In genomic region chr10:59342723-59343122, GRCh38 we compare ENCODE assay signal across 27 cellular contexts.
"Had no signal": no experiment of that assay in that cellular context is flagged by ENCODE, and none has a peak within 500 bp of the region (broad histone marks: within the 10 kb centered on the region; RNA-seq: fewer than 3 reads in every experiment).

No MANE protein-coding gene starts in this region.

- H3K27ac ChIP-seq: colonic mucosa, hepatocyte, left lung, neural progenitor cell, psoas muscle, sigmoid colon had no signal

- H3K27ac Mint-ChIP-seq: dendritic cell treated with granulocyte-macrophage colony-stimulating factor and Interleukin-4, amounts not matched to agents 40 ng/mL and 50 ng/mL, for 4 days; mesothelial cell of epicardium; naive B cell; neural progenitor cell; stimulated activated effector memory CD8-positive, alpha-beta T cell treated with anti-CD3 and anti-CD28 coated beads, Interleukin-12 subunit alpha, Interleukin-12 subunit beta, amount 100 ng/mL, for 72 hours; type B pancreatic cell had no signal

- H3K4me1 ChIP-seq: colonic mucosa, left lung had no signal

- H3K4me3 ChIP-seq: colonic mucosa, gastrocnemius medialis, hepatocyte, left lung, mucosa of descending colon, neural progenitor cell, psoas muscle, sigmoid colon, tibial artery had no signal

- H3K9me3 Mint-ChIP-seq: nephron, type B pancreatic cell had no signal

- H3K27me3 ChIP-seq: colonic mucosa, gastrocnemius medialis, hepatocyte, left lung, neural progenitor cell, sigmoid colon, tibial artery had no signal

- H3K36me3 Mint-ChIP-seq: naive B cell; stimulated activated effector memory CD8-positive, alpha-beta T cell treated with anti-CD3 and anti-CD28 coated beads, Interleukin-12 subunit alpha, Interleukin-12 subunit beta, amount 100 ng/mL, for 72 hours had no signal

- H3K27me3 Mint-ChIP-seq: dendritic cell treated with granulocyte-macrophage colony-stimulating factor and Interleukin-4, amounts not matched to agents 40 ng/mL and 50 ng/mL, for 4 days; naive B cell; type B pancreatic cell had no signal

- H3K4me1 Mint-ChIP-seq: naive B cell; stimulated activated effector memory CD8-positive, alpha-beta T cell treated with anti-CD3 and anti-CD28 coated beads, Interleukin-12 subunit alpha, Interleukin-12 subunit beta, amount 100 ng/mL, for 72 hours had no signal

- H3K4me3 Mint-ChIP-seq: dendritic cell treated with granulocyte-macrophage colony-stimulating factor and Interleukin-4, amounts not matched to agents 40 ng/mL and 50 ng/mL, for 4 days; mesothelial cell of epicardium; naive B cell; nephron; neural progenitor cell; stimulated activated effector memory CD8-positive, alpha-beta T cell treated with anti-CD3 and anti-CD28 coated beads, Interleukin-12 subunit alpha, Interleukin-12 subunit beta, amount 100 ng/mL, for 72 hours; type B pancreatic cell had no signal

- DNase-seq: colonic mucosa; effector memory CD4-positive, alpha-beta T cell; erythroblast; foreskin fibroblast; gastrocnemius medialis; head of caudate nucleus; kidney; left cardiac atrium; left lung; mesenchymal stem cell; mucosa of descending colon; naive B cell; nucleus accumbens; psoas muscle; right cardiac atrium; sigmoid colon; stimulated activated CD4-positive, alpha-beta T cell treated with anti-CD3 and anti-CD28 coated beads, Interleukin-2, amount 100 ng/mL, for 24 hours; stimulated activated CD4-positive, alpha-beta T cell treated with anti-CD3 and anti-CD28 coated beads, Interleukin-4, amount 100 ng/mL, for 24 hours; stimulated activated naive CD8-positive, alpha-beta T cell treated with anti-CD3 and anti-CD28 coated beads, Interleukin-15, Interleukin-2, amounts not matched to agents 100 U/mL and 50 U/mL, for 24 hours; tibial artery had no signal

- H3K36me3 ChIP-seq: colonic mucosa, gastrocnemius medialis, left lung, neural progenitor cell had no signal

- H3K9me3 ChIP-seq: colonic mucosa, gastrocnemius medialis, left lung, mucosa of descending colon, psoas muscle, sigmoid colon, tibial artery had no signal
